Comparison of ENCODE assay signal across 8 cellular contexts in the genomic region with DNA sequence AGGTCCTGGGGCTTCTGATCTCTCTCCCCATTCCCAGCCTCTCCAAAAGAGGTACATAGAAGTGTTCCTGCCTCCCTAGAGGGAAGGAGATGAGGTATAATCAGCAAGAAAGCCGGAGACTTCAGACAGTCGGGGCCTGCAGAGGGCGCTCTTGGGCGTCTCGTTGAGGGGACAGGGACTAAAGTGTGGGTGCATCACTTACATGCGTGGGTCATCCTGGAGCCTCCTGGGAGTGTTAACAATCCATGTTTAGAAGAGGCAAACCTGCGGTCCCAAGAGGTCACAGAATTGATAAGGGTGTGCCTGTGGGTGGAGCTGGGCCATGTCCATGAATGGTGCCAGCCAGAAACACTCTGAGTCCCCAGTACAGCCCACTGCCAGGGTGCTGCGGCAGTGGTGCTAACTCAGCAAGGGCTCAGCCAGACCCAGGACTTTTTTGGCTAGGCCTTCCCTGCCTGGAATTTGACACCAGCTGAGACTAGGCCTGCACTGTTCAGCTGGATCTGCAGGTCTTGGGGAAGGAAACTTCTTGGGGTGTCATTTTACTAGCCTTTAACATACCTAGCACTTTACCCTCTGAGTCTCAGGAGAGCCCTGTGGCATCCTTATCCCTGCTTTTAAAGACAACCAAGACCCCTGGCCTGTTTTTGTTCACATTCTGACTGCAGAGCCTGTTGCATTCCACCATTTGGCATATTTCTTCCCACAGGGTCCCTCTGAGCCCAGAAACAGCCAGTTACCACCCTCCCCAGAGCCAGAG. TPM values are rescaled to one million over a fixed set of nuclear protein-coding genes. Genes with fewer than 3 reads are reported as not detected.
DNase-seq lines count a peak whose midpoint lies in the region; ATAC-seq, FAIRE-seq and TF ChIP-seq lines count a peak whose summit lies in the region.

No MANE protein-coding gene starts in this region.

- intact Hi-C loops in Panc1 (cut with micrococcal nuclease; ENCODE audit: unreplicated experiment) (no loop called here), left colon (cut with DNase I, micrococcal nuclease) (loop anchor here in 1 of 2 donors (10.0 kb wide), 1 partner anchor 49 kb away; no protein-coding TSS in a partner anchor)

- no TSS peak for BruUV-seq in Panc1 (replicated peaks; lab: Mats Ljungman, UMichigan)

- H3K36me3 ChIP-seq in Panc1 (ENCODE audit: control insufficient read depth, insufficient read depth, low read length) (no peaks in the 10 kb centered on the region; the same call in 1 of the 2 replicates), thoracic aorta (no peaks in the 10 kb centered on the region)

- TF ChIP-seq POLR2A in GM12892 (IDR thresholded peaks at IDR 0.05; ENCODE audit: low read depth, low read length) = peak; percentile 8; the same call in 1 of the 2 replicates

- H3K4me1 ChIP-seq in Panc1 (ENCODE audit: control insufficient read depth, insufficient read depth, low read length) (peaks cover 60% of the 10 kb centered on the region), thoracic aorta (ENCODE audit: control insufficient read depth in 1 of 2, low read depth in 2 of 2) (peaks cover 14 to 42% of the 10 kb centered on the region in 2 donors)

- CTCF ChIA-PET in Panc1 (lab: Charles Lee) = interaction anchor here (1.4 kb wide), 1 partner anchor 17 kb away, joined by 4 read pairs; no protein-coding TSS in a partner anchor

- H3K27ac ChIP-seq in Panc1 (ENCODE audit: low read length) (peak overlapping the region; percentile 44), thoracic aorta (peak overlapping the region; percentile 64 to 68)

- ATAC-seq in Panc1 = peak; percentile 15; the same call in 1 of the 2 replicates
- peak; percentile 6 for ATAC-seq in left colon
- no peak for ATAC-seq in thoracic aorta (ENCODE audit: insufficient number of reproducible peaks, low FRiP score, low read depth)

- in situ Hi-C loops in Panc1 (cut with HindIII; ENCODE audit: low pct_unique_long_range_greater_than_20kb, low sequenced_read_pairs) = no loop called here
- in situ Hi-C loops in astrocyte of the spinal cord (cut with HindIII; ENCODE audit: low sequenced_read_pairs) = no loop called here

- FAIRE-seq in GM12892 (lab: Jason Lieb, UNC) = no peak

- peak; percentile 86 for TF ChIP-seq CTCF in Panc1 (IDR thresholded peaks at IDR 0.05)
- peak; percentile 71 for TF ChIP-seq CTCF in astrocyte of the spinal cord (IDR thresholded peaks at IDR 0.05; ENCODE audit: low read depth, low read length)
- no peak for TF ChIP-seq CTCF in thoracic aorta (IDR thresholded peaks at IDR 0.05)

- H3K4me3 ChIP-seq in Panc1 (ENCODE audit: low read depth in 2 of 2, low read length in 2 of 2) (no peak overlapping the region), astrocyte of the spinal cord (ENCODE audit: low read depth, low read length) (no peak overlapping the region), thoracic aorta (peak overlapping the region; percentile 41)

- H3K27me3 ChIP-seq in Panc1 (ENCODE audit: control insufficient read depth, insufficient read depth, low read length) (no peaks in the 10 kb centered on the region), thoracic aorta (replicated peaks; ENCODE audit: insufficient read depth) (no peaks in the 10 kb centered on the region)

- H3K9me3 ChIP-seq in Panc1 (ENCODE audit: control insufficient read depth, insufficient read depth, low read depth, low read length) (no peaks in the 10 kb centered on the region), thoracic aorta (no peaks in the 10 kb centered on the region)

- DNase-seq in GM12892 (ENCODE audit: insufficient read length) = no peak
- DNase-seq in Panc1 (ENCODE audit: low read depth, low spot score) = no peak
- no peak for DNase-seq in astrocyte of the spinal cord (ENCODE audit: low read depth, low spot score)
- DNase-seq in left colon = peak in 1 of 2 donors; percentile 43
- DNase-seq in thoracic aorta (ENCODE audit: low spot score) = no peak
- no peak for DNase-seq in GM19238 (ENCODE audit: insufficient read length, low spot score)
- no peak for DNase-seq in NCI-H1105 (lab: John Stamatoyannopoulos, UW)
- no peak for DNase-seq in HuH-7.5 (ENCODE audit: low spot score)

- POLR2A ChIA-PET in Panc1 (lab: Charles Lee) = no interaction called here

RNA-seq across cellular contexts. Expression of a gene that starts 5.5 kb away (rescaled TPM):
- 5.6 TPM for polyA plus RNA-seq in GM12892 (2012; ENCODE audit: missing spikeins)
- total RNA-seq in Panc1 (2021; ENCODE audit: unreplicated experiment) = 60.6 TPM
- 73.2 TPM for polyA plus RNA-seq in Panc1 (2012; ENCODE audit: insufficient read length)
- 10 to 100 TPM; 18.9 to 23.2 TPM for total RNA-seq in left colon
- 10 to 100 TPM; 18.3 to 32.3 TPM for total RNA-seq in thoracic aorta

RNA-seq across cellular contexts. Expression of a gene that starts 8.3 kb away (rescaled TPM):
- not detected for polyA plus RNA-seq in GM12892 (2012; ENCODE audit: missing spikeins)
- not detected for total RNA-seq in Panc1 (2021; ENCODE audit: unreplicated experiment)
- 0.17 TPM for polyA plus RNA-seq in Panc1 (2012; ENCODE audit: insufficient read length)
- total RNA-seq in left colon = under 1 TPM; 0.49 to 0.53 TPM
- under 1 TPM in 1 of 2 donors, not detected in 1; 0.71 TPM for total RNA-seq in thoracic aorta

RNA-seq across cellular contexts. Expression of a gene that starts 17.8 kb away (rescaled TPM):
- polyA plus RNA-seq in GM12892 (2012; ENCODE audit: missing spikeins) = 23.3 TPM
- 66.0 TPM for total RNA-seq in Panc1 (2021; ENCODE audit: unreplicated experiment)
- polyA plus RNA-seq in Panc1 (2012; ENCODE audit: insufficient read length) = 101 TPM
- 10 to 100 TPM; 29.0 to 46.5 TPM for total RNA-seq in left colon
- 10 to 100 TPM; 40.9 to 54.0 TPM for total RNA-seq in thoracic aorta

RNA-seq across cellular contexts. Expression of a gene that starts 41.5 kb away (rescaled TPM):
- 25.0 TPM for polyA plus RNA-seq in GM12892 (2012; ENCODE audit: missing spikeins)
- total RNA-seq in Panc1 (2021; ENCODE audit: unreplicated experiment) (40.0 TPM), left colon (10 to 100 TPM; 48.0 to 60.5 TPM), thoracic aorta (10 to 100 TPM; 32.0 to 33.7 TPM)
- 39.3 TPM for polyA plus RNA-seq in Panc1 (2012; ENCODE audit: insufficient read length)

RNA-seq across cellular contexts. Expression of a gene that starts 56.8 kb away (rescaled TPM):
- 56.4 TPM for polyA plus RNA-seq in GM12892 (2012; ENCODE audit: missing spikeins)
- total RNA-seq in Panc1 (2021; ENCODE audit: unreplicated experiment) = 51.1 TPM
- 39.7 TPM for polyA plus RNA-seq in Panc1 (2012; ENCODE audit: insufficient read length)
- total RNA-seq in left colon = 10 to 100 TPM; 51.5 to 59.6 TPM
- 10 to 100 TPM; 33.8 to 38.3 TPM for total RNA-seq in thoracic aorta
